20 cellular contexts compared by ENCODE assay signal in the genomic region with DNA sequence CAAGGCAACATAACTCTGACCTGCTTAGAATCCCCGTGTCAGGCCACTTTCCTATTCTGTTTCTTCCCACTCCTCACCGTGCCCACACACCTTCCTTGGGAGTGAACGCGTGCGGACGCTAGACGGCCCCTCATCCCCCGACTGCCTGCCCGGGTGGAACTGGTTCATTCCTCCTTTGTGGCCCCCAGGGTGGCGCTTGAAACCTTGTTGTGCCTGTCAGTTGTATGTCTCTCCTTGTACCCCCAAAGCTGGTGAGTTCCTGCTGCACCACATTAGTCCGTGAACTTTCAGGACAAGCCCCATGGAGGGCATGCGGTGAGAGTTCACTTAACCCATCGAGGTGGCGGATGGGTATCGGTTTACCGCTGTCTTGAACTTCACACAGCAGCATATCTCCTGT. TPM values are rescaled to one million over a fixed set of nuclear protein-coding genes. Genes with fewer than 3 reads are reported as not detected.
A peak's percentile ranks its signal among the peaks of the same experiment; 100 is the strongest.
DNase-seq lines count a peak whose midpoint lies in the region; ATAC-seq and TF ChIP-seq lines count a peak whose summit lies in the region.
"Had no signal": no experiment of that assay in that cellular context is flagged by ENCODE, and none has a peak within 500 bp of the region (broad histone marks: within the 10 kb centered on the region; RNA-seq: fewer than 3 reads in every experiment).

No MANE protein-coding gene starts in this region.

- no peaks in the 10 kb centered on the region for H3K27me3 Mint-ChIP-seq in activated T-cell treated with anti-CD3 and anti-CD28 coated beads, Interleukin-2, amount 50 U/mL, for 24 hours
- no peaks in the 10 kb centered on the region for H3K27me3 Mint-ChIP-seq in chondrocyte (ENCODE audit: low read depth)
- no peaks in the 10 kb centered on the region for H3K27me3 Mint-ChIP-seq in H9 (ENCODE audit: low read depth)

- H3K9ac ChIP-seq in IMR-90 (ENCODE audit: low read depth, low read length) (no peak overlapping the region), trophoblast cell (ENCODE audit: low read length) (no peak overlapping the region), H9 (ENCODE audit: extremely low read depth, insufficient read length, low read length) (no peak overlapping the region)
- H3K9ac ChIP-seq: BLaER1 had no signal

- no peak overlapping the region for H3K4me3 Mint-ChIP-seq in activated T-cell treated with anti-CD3 and anti-CD28 coated beads, Interleukin-2, amount 50 U/mL, for 24 hours
- H3K4me3 Mint-ChIP-seq in chondrocyte (ENCODE audit: unreplicated experiment) (no peak overlapping the region), H9 (no peak overlapping the region; a peak in 1 of 5 replicates)

- dilution Hi-C loops in IMR-90 (cut with HindIII; ENCODE audit: low sequenced_read_pairs, unreplicated experiment) = no loop called here

- no peaks in the 10 kb centered on the region for H3K23me2 ChIP-seq in H9 (ENCODE audit: insufficient read length, low read depth, low read length, poor library complexity, severe bottlenecking)

- H3K4me3 ChIP-seq in IMR-90 (ENCODE audit: insufficient read depth, low read depth, low read length) (no peak overlapping the region), trophoblast cell (ENCODE audit: low read depth, low read length) (no peak overlapping the region)
- H3K4me3 ChIP-seq: BLaER1, Peyer's patch had no signal

- H2BK5ac ChIP-seq in IMR-90 (ENCODE audit: low read depth, low read length, poor library complexity, severe bottlenecking) (peak overlapping the region; percentile 49), trophoblast cell (ENCODE audit: low read depth, low read length, poor library complexity) (no peak overlapping the region), H9 (ENCODE audit: insufficient read length, low read length) (no peak overlapping the region)

- POLR2A ChIA-PET in IMR-90 (lab: Charles Lee; ENCODE audit: unreplicated experiment) = no interaction called here

- no peak overlapping the region for H3K27ac ChIP-seq in IMR-90 (ENCODE audit: insufficient read depth, low read length)
- H3K27ac ChIP-seq in trophoblast cell (ENCODE audit: low read depth, low read length) = no peak overlapping the region
- no peak overlapping the region for H3K27ac ChIP-seq in H9 (ENCODE audit: insufficient read length, low read depth, low read length)
- H3K27ac ChIP-seq: BLaER1, Peyer's patch had no signal

- in situ Hi-C loops in IMR-90 (cut with MboI; ENCODE audit: low sequenced_read_pairs) (no loop called here), ACHN (cut with HindIII; ENCODE audit: low pct_ligation_motif_present, low pct_unique_long_range_greater_than_20kb, low sequenced_read_pairs) (loop anchor here (25.0 kb wide), 1 partner anchor 148 kb away; no protein-coding TSS in a partner anchor)

- H3K9me3 Mint-ChIP-seq in activated T-cell treated with anti-CD3 and anti-CD28 coated beads, Interleukin-2, amount 50 U/mL, for 24 hours = no peaks in the 10 kb centered on the region
- H3K9me3 Mint-ChIP-seq in chondrocyte (ENCODE audit: low read depth) (no peaks in the 10 kb centered on the region), H9 (no peaks in the 10 kb centered on the region)

- H3K18ac ChIP-seq in IMR-90 (ENCODE audit: low read depth, low read length) (no peak overlapping the region), trophoblast cell (ENCODE audit: low read length) (no peak overlapping the region), H9 (ENCODE audit: insufficient read length, low read depth, low read length) (no peak overlapping the region)

- H2AFZ ChIP-seq in IMR-90 (replicated peaks; ENCODE audit: low read length, poor library complexity) (no peak overlapping the region), trophoblast cell (ENCODE audit: insufficient read depth, low read length, poor library complexity) (no peak overlapping the region), H9 (ENCODE audit: low read length) (no peak overlapping the region)

- TF ChIP-seq POLR2A in IMR-90 (IDR thresholded peaks at IDR 0.05; ENCODE audit: low read depth, low read length) = no peak

- H2BK120ac ChIP-seq in IMR-90 (ENCODE audit: low read depth, low read length) (no peak overlapping the region), trophoblast cell (ENCODE audit: insufficient read depth, low read length, poor library complexity) (no peak overlapping the region), H9 (ENCODE audit: low read depth, low read length, poor library complexity, severe bottlenecking) (no peak overlapping the region)

- no peak overlapping the region for H4K12ac ChIP-seq in trophoblast cell (ENCODE audit: low read depth, low read length)

- H4K91ac ChIP-seq in IMR-90 (ENCODE audit: insufficient read depth, low read depth, low read length) (no peak overlapping the region), trophoblast cell (ENCODE audit: low read depth, low read length) (no peak overlapping the region), H9 (ENCODE audit: insufficient read length, low read depth, low read length) (no peak overlapping the region)

- H4K8ac ChIP-seq in IMR-90 (ENCODE audit: low read depth in 2 of 2, low read length in 2 of 2) (no peak overlapping the region), trophoblast cell (ENCODE audit: low read depth, low read length) (peak overlapping the region; percentile 7), H9 (replicated peaks; ENCODE audit: insufficient read length, low read depth, low read length) (no peak overlapping the region)

- H3K14ac ChIP-seq in IMR-90 (replicated peaks; ENCODE audit: low read depth, low read length) (no peak overlapping the region), trophoblast cell (ENCODE audit: low read length) (no peak overlapping the region), H9 (ENCODE audit: insufficient read depth, low read length) (no peak overlapping the region)

- H3K56ac ChIP-seq in IMR-90 (ENCODE audit: extremely low read depth, insufficient read depth, low read length) (no peak overlapping the region), H9 (ENCODE audit: insufficient read length, low read depth, low read length) (no peak overlapping the region)

- H3K36me3 ChIP-seq in IMR-90 (ENCODE audit: control insufficient read depth, insufficient read depth, low read length) (peaks cover 78% of the 10 kb centered on the region), trophoblast cell (ENCODE audit: control insufficient read depth in 1 of 2, insufficient read depth in 2 of 2, low read length in 2 of 2) (peaks cover 63% of the 10 kb centered on the region in 2 experiments)

- H4K20me1 ChIP-seq in IMR-90 (ENCODE audit: insufficient read depth, low read length) (peaks cover 9% of the 10 kb centered on the region), H9 (ENCODE audit: control insufficient read depth, insufficient read depth, insufficient read length) (no peaks in the 10 kb centered on the region)

- H3K4ac ChIP-seq in IMR-90 (ENCODE audit: low read depth, low read length) (no peak overlapping the region), trophoblast cell (ENCODE audit: low read depth, low read length) (no peak overlapping the region), H9 (ENCODE audit: low read depth, low read length) (no peak overlapping the region)

- 84% methylated on average over 10 of the region's 16 CpGs; no CpG with 5 or more reads in 1 of the 2 experiments for WGBS in IMR-90 (ENCODE audit: extremely low coverage in 2 of 2, insufficient read length in 1 of 2), 2 experiments
- no CpG with 5 or more reads among the region's 16 CpGs for WGBS in trophoblast cell (ENCODE audit: extremely low coverage, insufficient coverage, insufficient read length)
- WGBS in H9 (ENCODE audit: extremely low coverage, insufficient read length, low lambda C conversion rate) = no CpG with 5 or more reads among the region's 16 CpGs

- peaks cover 4% of the 10 kb centered on the region for H3K79me2 ChIP-seq in trophoblast cell (ENCODE audit: control insufficient read depth, insufficient read depth, low read length, poor library complexity)
- no peaks in the 10 kb centered on the region for H3K79me2 ChIP-seq in H9 (ENCODE audit: insufficient read depth, low read length)

- no peak for TF ChIP-seq RAD21 in IMR-90 (IDR thresholded peaks at IDR 0.05; ENCODE audit: low read length)

- H3K23ac ChIP-seq in IMR-90 (ENCODE audit: low read depth, low read length) (no peak overlapping the region), trophoblast cell (ENCODE audit: low read length) (no peak overlapping the region), H9 (ENCODE audit: insufficient read length, low read depth, low read length) (no peak overlapping the region)

- H2BK15ac ChIP-seq in IMR-90 (ENCODE audit: low read depth, low read length) = no peak overlapping the region
- no peak overlapping the region for H2BK15ac ChIP-seq in H9 (ENCODE audit: low read depth, low read length)

- CTCF ChIA-PET in IMR-90 (lab: Yijun Ruan, JAX) = no interaction called here

- BruUV-seq in IMR-90 (replicated peaks; lab: Mats Ljungman, UMichigan) = no TSS peak

- H2AK9ac ChIP-seq in IMR-90 (replicated peaks; ENCODE audit: low read depth, low read length, poor library complexity) = no peak overlapping the region

- H2AK5ac ChIP-seq in IMR-90 (ENCODE audit: low read depth, low read length) = no peak overlapping the region
- H2AK5ac ChIP-seq in trophoblast cell (ENCODE audit: low read length) = no peak overlapping the region
- no peak overlapping the region for H2AK5ac ChIP-seq in H9 (ENCODE audit: insufficient read length, low read length)

- H3K36me3 Mint-ChIP-seq in activated T-cell treated with anti-CD3 and anti-CD28 coated beads, Interleukin-2, amount 50 U/mL, for 24 hours (ENCODE audit: low read depth) = peaks cover 74% of the 10 kb centered on the region
- H3K36me3 Mint-ChIP-seq in chondrocyte (ENCODE audit: low read depth) (peaks cover 65% of the 10 kb centered on the region), H9 (ENCODE audit: insufficient read depth in 1 of 3, low read depth in 3 of 3) (peaks cover 14 to 54% (median 45%) of the 10 kb centered on the region in 3 experiments)

- H3K27ac Mint-ChIP-seq in activated T-cell treated with anti-CD3 and anti-CD28 coated beads, Interleukin-2, amount 50 U/mL, for 24 hours = peak overlapping the region; percentile 10
- H3K27ac Mint-ChIP-seq in chondrocyte (ENCODE audit: unreplicated experiment) (peak overlapping the region; percentile 89), H9 (peak overlapping the region in 1 of 3 experiments; percentile 40; a peak in 1 of 7 replicates)

- peaks cover 25% of the 10 kb centered on the region for H3K9me1 ChIP-seq in IMR-90 (ENCODE audit: insufficient read depth, low read length)

- H3K4me1 ChIP-seq in IMR-90 (ENCODE audit: control insufficient read depth, insufficient read depth, low read length) (peaks cover 18% of the 10 kb centered on the region), trophoblast cell (ENCODE audit: control insufficient read depth in 1 of 2, insufficient read depth in 2 of 2, low read length in 2 of 2) (peaks cover 21 to 24% of the 10 kb centered on the region in 2 experiments), H9 (ENCODE audit: insufficient read depth, low read length) (no peaks in the 10 kb centered on the region)
- H3K4me1 ChIP-seq: Peyer's patch had no signal

- no peaks in the 10 kb centered on the region for H3K27me3 ChIP-seq in IMR-90 (ENCODE audit: control insufficient read depth, insufficient read depth, low read length)
- no peaks in the 10 kb centered on the region for H3K27me3 ChIP-seq in trophoblast cell (ENCODE audit: insufficient read depth, low read length)
- no peaks in the 10 kb centered on the region for H3K27me3 ChIP-seq in H9 (ENCODE audit: insufficient read depth, low read length)
- H3K27me3 ChIP-seq: BLaER1, Peyer's patch had no signal

- no peak for DNase-seq in activated T-cell treated with anti-CD3 and anti-CD28 coated beads, Interleukin-2, amount 50 U/mL, for 24 hours
- DNase-seq in activated T-cell treated with anti-CD3 and anti-CD28 coated beads, Interleukin-2, amount 50 U/mL, for 1 hour = no peak
- DNase-seq in IMR-90 (no peak), chondrocyte (ENCODE audit: low spot score) (no peak), trophoblast cell (no peak), AG20443 (ENCODE audit: low spot score) (no peak), ACHN (no peak), H9 (no peak)
- DNase-seq: 8988T, DND-41, Karpas-422, MM.1S, NCI-H1105, NCI-H1694, NCI-H2107, NCI-H226, NCI-H524 treated with DMSO at 0.1 percent for 48 hours, Right ventricle myocardium superior had no signal

- intact Hi-C loops in IMR-90 (cut with micrococcal nuclease) = no loop called here

- no peak overlapping the region for H4K5ac ChIP-seq in IMR-90 (ENCODE audit: low read depth, low read length)
- no peak overlapping the region for H4K5ac ChIP-seq in H9 (ENCODE audit: insufficient read length, low read depth, low read length)

- H3K9me3 ChIP-seq in IMR-90 (ENCODE audit: control insufficient read depth, insufficient read depth, low read length) (no peaks in the 10 kb centered on the region), trophoblast cell (ENCODE audit: insufficient read depth, low read depth, low read length) (no peaks in the 10 kb centered on the region), H9 (ENCODE audit: control insufficient read depth, low read depth, low read length) (no peaks in the 10 kb centered on the region)
- H3K9me3 ChIP-seq: BLaER1, Peyer's patch had no signal

- ATAC-seq in IMR-90 (ENCODE audit: low read depth) = no peak

- no peak overlapping the region for H3K4me2 ChIP-seq in IMR-90 (ENCODE audit: low read depth, low read length)
- H3K4me2 ChIP-seq in trophoblast cell (ENCODE audit: low read length) = no peak overlapping the region
- no peak overlapping the region for H3K4me2 ChIP-seq in H9 (ENCODE audit: insufficient read depth, insufficient read length, low read length)

- H3K79me1 ChIP-seq in IMR-90 (ENCODE audit: low read depth in 1 of 2, low read length in 2 of 2) (peaks cover 49 to 90% of the 10 kb centered on the region in 2 experiments), trophoblast cell (ENCODE audit: low read length) (peaks cover 15% of the 10 kb centered on the region), H9 (ENCODE audit: insufficient read depth, low read depth, low read length, poor library complexity, severe bottlenecking) (no peaks in the 10 kb centered on the region)

- H2BK12ac ChIP-seq in trophoblast cell (ENCODE audit: low read length) (no peak overlapping the region), H9 (ENCODE audit: insufficient read length, low read depth, low read length) (no peak overlapping the region)

- H3T11ph ChIP-seq in H9 (ENCODE audit: low read length) = no peak overlapping the region

- TF ChIP-seq CTCF in IMR-90 (conservative IDR thresholded peaks at IDR 0.05; ENCODE audit: low read depth, low read length) (no peak), chondrocyte (IDR thresholded peaks at IDR 0.05) (no peak), H9 (conservative IDR thresholded peaks at IDR 0.05) (no peak)

- no peaks in the 10 kb centered on the region for H3K4me1 Mint-ChIP-seq in activated T-cell treated with anti-CD3 and anti-CD28 coated beads, Interleukin-2, amount 50 U/mL, for 24 hours (ENCODE audit: low read depth)
- peaks cover 78% of the 10 kb centered on the region for H3K4me1 Mint-ChIP-seq in chondrocyte (ENCODE audit: low read depth)
- H3K4me1 Mint-ChIP-seq in H9 = peaks cover 6 to 9% of the 10 kb centered on the region in 2 experiments

- no peak overlapping the region for H2BK20ac ChIP-seq in IMR-90 (ENCODE audit: low read depth, low read length)
- H2BK20ac ChIP-seq in H9 (ENCODE audit: low read depth, low read length, poor library complexity, severe bottlenecking) = no peak overlapping the region

RNA-seq across cellular contexts. Expression of gene SSH1, which starts 46.7 kb away (rescaled TPM):
- total RNA-seq in IMR-90 (2012; rRNA removed) (16.7 and 17.6 TPM in 2 replicates), chondrocyte (125 to 138 TPM (median 127 TPM) in 3 replicates), H9 (2021) (21.8 and 24.0 TPM in 2 replicates)
- 37.2 and 40.8 TPM in 2 replicates for polyA plus RNA-seq in IMR-90 (2012; rRNA removed)
- polyA plus RNA-seq in IMR-90 (2012; cell fraction: cytosol; rRNA removed) = 14.1 and 19.4 TPM in 2 replicates
- polyA plus RNA-seq in IMR-90 (2012; cell fraction: nucleus; rRNA removed; ENCODE audit: low replicate concordance) = 68.2 and 83.5 TPM in 2 replicates
- 28.2 and 30.2 TPM in 2 replicates for polyA plus RNA-seq in trophoblast cell (2013)
